Comparison of ENCODE assay signal across 36 cellular contexts in the genomic region with DNA sequence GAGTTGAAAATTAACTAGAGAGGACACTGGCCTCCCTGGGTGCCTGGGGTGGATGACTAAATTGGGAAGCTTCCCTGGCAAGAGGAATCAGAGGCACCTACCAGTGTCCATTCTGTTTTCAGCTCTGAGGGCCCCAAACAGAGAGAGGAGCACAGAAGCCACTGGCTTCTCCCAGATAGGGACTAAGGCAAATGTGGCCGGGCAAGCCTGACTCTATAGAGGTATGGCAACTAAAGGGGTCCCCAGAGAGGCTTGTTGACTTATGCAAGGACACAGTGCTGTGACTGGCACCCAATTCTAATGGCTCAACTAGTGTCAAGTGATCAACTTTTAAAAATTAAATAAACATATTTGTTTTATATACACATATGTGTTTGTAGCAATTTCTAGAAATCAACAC. TPM values are rescaled to one million over a fixed set of nuclear protein-coding genes. Genes with fewer than 3 reads are reported as not detected.
"Had no signal": no experiment of that assay in that cellular context is flagged by ENCODE, and none has a peak within 500 bp of the region (broad histone marks: within the 10 kb centered on the region; RNA-seq: fewer than 3 reads in every experiment).

No MANE protein-coding gene starts in this region.

- H3K27ac ChIP-seq: body of pancreas, brain microvascular endothelial cell, breast epithelium, WERI-Rb-1 had no signal

- H3K4me1 ChIP-seq: body of pancreas, breast epithelium had no signal

- H3K36me3 Mint-ChIP-seq: activated naive CD4-positive, alpha-beta T cell treated with anti-CD3 and anti-CD28 coated beads, Interleukin-2, amount 10 ng/mL, durations not matched to agents 7 days and 5 days; activated naive CD4-positive, alpha-beta T cell treated with anti-CD3 and anti-CD28 coated beads, Interleukin-2, amount 50 U/mL, for 24 hours; activated naive CD8-positive, alpha-beta T cell; activated naive CD8-positive, alpha-beta T cell treated with anti-CD3 and anti-CD28 coated beads, Interleukin-2, amount 10 ng/mL, durations not matched to agents 7 days and 5 days had no signal

- H3K27ac Mint-ChIP-seq: activated B cell treated with CpG ODN at 0.5 μM for 24 hours; activated CD4-positive, alpha-beta memory T cell treated with anti-CD3 and anti-CD28 coated beads, Interleukin-2, amount 10 ng/mL, durations not matched to agents 7 days and 5 days; activated CD4-positive, alpha-beta T cell treated with anti-CD3 and anti-CD28 coated beads, Interleukin-2, amount 10 ng/mL, durations not matched to agents 24 days and 14 days; activated CD8-positive, alpha-beta memory T cell treated with anti-CD3 and anti-CD28 coated beads, Interleukin-2, amount 10 ng/mL, durations not matched to agents 7 days and 5 days; activated CD8-positive, alpha-beta T cell treated with anti-CD3 and anti-CD28 coated beads, Interleukin-2, amount 10 ng/mL, durations not matched to agents 7 days and 5 days; activated naive CD4-positive, alpha-beta T cell treated with anti-CD3 and anti-CD28 coated beads, Interleukin-2, amount 10 ng/mL, durations not matched to agents 7 days and 5 days; activated naive CD4-positive, alpha-beta T cell treated with anti-CD3 and anti-CD28 coated beads, Interleukin-2, amount 50 U/mL, for 24 hours; activated naive CD8-positive, alpha-beta T cell; activated naive CD8-positive, alpha-beta T cell treated with anti-CD3 and anti-CD28 coated beads, Interleukin-2, amount 10 ng/mL, durations not matched to agents 7 days and 5 days; activated naive CD8-positive, alpha-beta T cell treated with anti-CD3 and anti-CD28 coated beads, Interleukin-2, amount 50 U/mL, for 24 hours; activated T-cell treated with anti-CD3 and anti-CD28 coated beads, Interleukin-2, amount 50 U/mL, for 24 hours; activated T-helper 2 cell treated with anti-CD3 and anti-CD28 coated beads, Interferon-gamma antibody, Interleukin-2, Interleukin-4, amounts not matched to agents 10 μg/mL and 5 μg/mL and 100 μg/mL, durations not matched to agents 14 hours and 24 hours and 36 hours; T-helper 1 cell treated with Interleukin-12 subunit alpha and Interleukin-12 subunit beta and Interleukin-4 antibody, amounts not matched to agents 30 μg/mL and 1 μg/mL, for 36 hours; T-helper 2 cell treated with Interferon-gamma antibody and Interleukin-4, amounts not matched to agents 5 μg/mL and 100 μg/mL, for 36 hours had no signal

- H3K4me3 ChIP-seq: body of pancreas, breast epithelium had no signal

- H3K9me3 ChIP-seq: body of pancreas had no signal

- H3K4me1 Mint-ChIP-seq: activated B cell treated with CpG ODN at 0.5 μM for 24 hours had no signal

- H3K36me3 ChIP-seq: brain microvascular endothelial cell, breast epithelium, WERI-Rb-1 had no signal

- H3K9me3 Mint-ChIP-seq: activated B cell treated with CpG ODN at 0.5 μM for 24 hours; activated CD4-positive, alpha-beta memory T cell treated with anti-CD3 and anti-CD28 coated beads, Interleukin-2, amount 10 ng/mL, durations not matched to agents 7 days and 5 days; activated CD4-positive, alpha-beta T cell treated with anti-CD3 and anti-CD28 coated beads, Interleukin-2, amount 10 ng/mL, durations not matched to agents 24 days and 14 days; activated naive CD4-positive, alpha-beta T cell treated with anti-CD3 and anti-CD28 coated beads, Interleukin-2, amount 10 ng/mL, durations not matched to agents 7 days and 5 days; activated naive CD4-positive, alpha-beta T cell treated with anti-CD3 and anti-CD28 coated beads, Interleukin-2, amount 50 U/mL, for 24 hours; activated naive CD8-positive, alpha-beta T cell treated with anti-CD3 and anti-CD28 coated beads, Interleukin-2, amount 10 ng/mL, durations not matched to agents 7 days and 5 days; activated naive CD8-positive, alpha-beta T cell treated with anti-CD3 and anti-CD28 coated beads, Interleukin-2, amount 50 U/mL, for 24 hours; activated T-cell treated with anti-CD3 and anti-CD28 coated beads, Interleukin-2, amount 50 U/mL, for 24 hours; activated T-helper 2 cell treated with anti-CD3 and anti-CD28 coated beads, Interferon-gamma antibody, Interleukin-2, Interleukin-4, amounts not matched to agents 10 μg/mL and 5 μg/mL and 100 μg/mL, durations not matched to agents 14 hours and 24 hours and 36 hours; central memory CD8-positive, alpha-beta T cell; T-helper 1 cell treated with Interleukin-12 subunit alpha and Interleukin-12 subunit beta and Interleukin-4 antibody, amounts not matched to agents 30 μg/mL and 1 μg/mL, for 36 hours; T-helper 2 cell treated with Interferon-gamma antibody and Interleukin-4, amounts not matched to agents 5 μg/mL and 100 μg/mL, for 36 hours had no signal

- H3K4me3 Mint-ChIP-seq: activated B cell treated with CpG ODN at 0.5 μM for 24 hours; activated CD4-positive, alpha-beta memory T cell treated with anti-CD3 and anti-CD28 coated beads, Interleukin-2, amount 10 ng/mL, durations not matched to agents 7 days and 5 days; activated CD4-positive, alpha-beta T cell treated with anti-CD3 and anti-CD28 coated beads, Interleukin-2, amount 10 ng/mL, durations not matched to agents 24 days and 14 days; activated CD8-positive, alpha-beta memory T cell treated with anti-CD3 and anti-CD28 coated beads, Interleukin-2, amount 10 ng/mL, durations not matched to agents 7 days and 5 days; activated CD8-positive, alpha-beta T cell treated with anti-CD3 and anti-CD28 coated beads, Interleukin-2, amount 10 ng/mL, durations not matched to agents 7 days and 5 days; activated naive CD4-positive, alpha-beta T cell treated with anti-CD3 and anti-CD28 coated beads, Interleukin-2, amount 10 ng/mL, durations not matched to agents 7 days and 5 days; activated naive CD4-positive, alpha-beta T cell treated with anti-CD3 and anti-CD28 coated beads, Interleukin-2, amount 50 U/mL, for 24 hours; activated naive CD8-positive, alpha-beta T cell; activated naive CD8-positive, alpha-beta T cell treated with anti-CD3 and anti-CD28 coated beads, Interleukin-2, amount 10 ng/mL, durations not matched to agents 7 days and 5 days; activated naive CD8-positive, alpha-beta T cell treated with anti-CD3 and anti-CD28 coated beads, Interleukin-2, amount 50 U/mL, for 24 hours; activated T-cell treated with anti-CD3 and anti-CD28 coated beads, Interleukin-2, amount 50 U/mL, for 24 hours; central memory CD8-positive, alpha-beta T cell; T-helper 1 cell treated with Interleukin-12 subunit alpha and Interleukin-12 subunit beta and Interleukin-4 antibody, amounts not matched to agents 30 μg/mL and 1 μg/mL, for 36 hours; T-helper 2 cell treated with Interferon-gamma antibody and Interleukin-4, amounts not matched to agents 5 μg/mL and 100 μg/mL, for 36 hours had no signal

- DNase-seq: activated B cell treated with CpG ODN at 0.5 μM for 24 hours; activated CD4-positive, alpha-beta memory T cell treated with anti-CD3 and anti-CD28 coated beads, Interleukin-2, amount 10 ng/mL, durations not matched to agents 7 days and 5 days; activated CD4-positive, alpha-beta T cell treated with anti-CD3 and anti-CD28 coated beads for 4 hours; activated CD4-positive, alpha-beta T cell treated with anti-CD3 and anti-CD28 coated beads, Interleukin-2, amount 10 ng/mL, durations not matched to agents 24 days and 14 days; activated CD4-positive, alpha-beta T cell treated with anti-CD3 and anti-CD28 coated beads, Interleukin-2, amount 50 U/mL, for 1 hour; activated CD4-positive, alpha-beta T cell treated with anti-CD3 and anti-CD28 coated beads, Interleukin-2, amount 50 U/mL, for 4 hours; activated CD4-positive, CD25-positive, alpha-beta regulatory T cell treated with anti-CD3 and anti-CD28 coated beads, Interleukin-2, amount 50 U/mL, for 72 hours; activated CD8-positive, alpha-beta memory T cell treated with anti-CD3 and anti-CD28 coated beads for 24 hours; activated CD8-positive, alpha-beta memory T cell treated with anti-CD3 and anti-CD28 coated beads, Interleukin-2, amount 10 ng/mL, durations not matched to agents 7 days and 5 days; activated CD8-positive, alpha-beta memory T cell treated with anti-CD3 and anti-CD28 coated beads, Interleukin-2, amount 50 U/mL, for 48 hours; activated CD8-positive, alpha-beta T cell treated with anti-CD3 and anti-CD28 coated beads, Interleukin-2, amount 10 ng/mL, durations not matched to agents 7 days and 5 days; activated effector memory CD4-positive, alpha-beta T cell treated with Interleukin-2 at 50 U/mL for 16 hours; activated gamma-delta T cell; activated naive CD4-positive, alpha-beta T cell treated with anti-CD3 and anti-CD28 coated beads, Interleukin-2, amount 10 ng/mL, durations not matched to agents 7 days and 5 days; activated naive CD4-positive, alpha-beta T cell treated with Interleukin-2 at 50 U/mL for 16 hours; activated naive CD8-positive, alpha-beta T cell treated with anti-CD3 and anti-CD28 coated beads, Interleukin-2, amount 10 ng/mL, durations not matched to agents 7 days and 5 days; activated naive CD8-positive, alpha-beta T cell treated with anti-CD3 and anti-CD28 coated beads, Interleukin-2, amount 50 U/mL, for 24 hours; activated T-cell treated with anti-CD3 and anti-CD28 coated beads, Interleukin-2, amount 50 U/mL, for 24 hours; activated T-cell treated with anti-CD3 and anti-CD28 coated beads, Interleukin-2, amount 50 U/mL, for 48 hours; amygdala; anterior cingulate cortex; body of pancreas; brain microvascular endothelial cell; cerebellar nuclear complex; SW 1271; T-helper 1 cell; T-helper 2 cell; T-helper 9 cell; WERI-Rb-1 had no signal

- H3K27me3 ChIP-seq: brain microvascular endothelial cell, breast epithelium had no signal

RNA-seq across cellular contexts. Expression of gene TRPC3, which starts 17.2 kb away (rescaled TPM):
- total RNA-seq: activated B cell treated with CpG ODN at 0.5 μM for 24 hours had no signal
